In genomic region chr3:65039754-65040210, GRCh38 we compare ENCODE assay signal across 18 cellular contexts.
DNase-seq lines count a peak whose midpoint lies in the region; ATAC-seq, FAIRE-seq and TF ChIP-seq lines count a peak whose summit lies in the region.
"Had no signal": no experiment of that assay in that cellular context is flagged by ENCODE, and none has a peak within 500 bp of the region (broad histone marks: within the 10 kb centered on the region; RNA-seq: fewer than 3 reads in every experiment).

No MANE protein-coding gene starts in this region.

- no peak overlapping the region for H2AFZ ChIP-seq in hepatocyte

- FAIRE-seq in small intestine (lab: Jason Lieb, UNC): no peak
- FAIRE-seq: endometrium, G401.6 had no signal

- no peaks in the 10 kb centered on the region for H3K36me3 ChIP-seq in HUES6 (ENCODE audit: control insufficient read depth, insufficient read depth, low read length)
- H3K36me3 ChIP-seq in adipocyte (ENCODE audit: control insufficient read depth, insufficient read depth, low read length, severe bottlenecking): no peaks in the 10 kb centered on the region
- H3K36me3 ChIP-seq in hepatocyte (replicated peaks; ENCODE audit: insufficient read depth, low read depth): no peaks in the 10 kb centered on the region
- no peaks in the 10 kb centered on the region for H3K36me3 ChIP-seq in small intestine (ENCODE audit: control insufficient read depth in 2 of 2, insufficient read depth in 2 of 2, low read length in 2 of 2)
- H3K36me3 ChIP-seq: heart left ventricle, vagina had no signal

- no peaks in the 10 kb centered on the region for H3K27me3 ChIP-seq in HUES6 (ENCODE audit: control insufficient read depth, insufficient read depth, low read length)
- peaks cover 10% of the 10 kb centered on the region for H3K27me3 ChIP-seq in adipocyte (replicated peaks; ENCODE audit: control insufficient read depth, insufficient read depth, low read length)
- H3K27me3 ChIP-seq in hepatocyte: no peaks in the 10 kb centered on the region
- H3K27me3 ChIP-seq in small intestine (ENCODE audit: control insufficient read depth in 2 of 2, insufficient read depth in 2 of 2, low read length in 2 of 2): no peaks in the 10 kb centered on the region
- H3K27me3 ChIP-seq: heart left ventricle, vagina had no signal

- H3K4me2 ChIP-seq in hepatocyte: peak overlapping the region; percentile 17

- H3K27ac ChIP-seq in HUES6 (ENCODE audit: low read depth, low read length): no peak overlapping the region
- peak overlapping the region; percentile 83 for H3K27ac ChIP-seq in hepatocyte
- no peak overlapping the region for H3K27ac ChIP-seq in small intestine (ENCODE audit: low read depth in 1 of 2, low read length in 1 of 2)
- no peak overlapping the region for H3K27ac ChIP-seq in substantia nigra (ENCODE audit: low read depth, low read length, poor library complexity, severe bottlenecking)
- H3K27ac ChIP-seq: heart left ventricle, vagina had no signal

- 32% methylated on average over 6 of the region's 6 CpGs for WGBS in hepatocyte (ENCODE audit: low lambda C conversion rate, missing lambda C conversion rate)
- WGBS in small intestine, 3 donors: 59 to 80% (median 64%) methylated on average over 6 of the region's 6 CpGs

- TF ChIP-seq CTCF in hepatocyte (IDR thresholded peaks at IDR 0.05; ENCODE audit: poor library complexity): no peak

- H3K9me3 ChIP-seq in HUES6 (ENCODE audit: control insufficient read depth, insufficient read depth, low read depth, low read length): no peaks in the 10 kb centered on the region
- H3K9me3 ChIP-seq in adipocyte (ENCODE audit: control insufficient read depth, low read length): no peaks in the 10 kb centered on the region
- no peaks in the 10 kb centered on the region for H3K9me3 ChIP-seq in hepatocyte (ENCODE audit: low read depth)
- H3K9me3 ChIP-seq in small intestine (ENCODE audit: control insufficient read depth, low read depth): no peaks in the 10 kb centered on the region
- H3K9me3 ChIP-seq: vagina had no signal

- ATAC-seq in HG03196 (IDR thresholded peaks at IDR 0.05; ENCODE audit: unreplicated experiment): no peak
- ATAC-seq: heart left ventricle; natural killer cell treated with Interleukin-12 subunit alpha and Interleukin-12 subunit beta and Interleukin-15 and Interleukin-18, amount 100 ng/mL, for 72 hours had no signal

- no peaks in the 10 kb centered on the region for H3K79me2 ChIP-seq in hepatocyte

- H4K20me1 ChIP-seq in hepatocyte (ENCODE audit: insufficient read depth, poor library complexity, severe bottlenecking): no peaks in the 10 kb centered on the region

- no peaks in the 10 kb centered on the region for H3K9me2 ChIP-seq in hepatocyte (replicated peaks; ENCODE audit: insufficient read depth)

- H3K4me3 ChIP-seq in HUES6 (ENCODE audit: low read depth, low read length) (no peak overlapping the region), adipocyte (ENCODE audit: low read length) (no peak overlapping the region), hepatocyte (no peak overlapping the region), small intestine (ENCODE audit: low read depth in 1 of 2, low read length in 2 of 2) (no peak overlapping the region)
- H3K4me3 ChIP-seq: heart left ventricle, vagina had no signal

- peaks cover 7% of the 10 kb centered on the region; the same call in 1 of the 2 replicates for H3K4me1 ChIP-seq in HUES6 (ENCODE audit: control insufficient read depth, insufficient read depth, low read length)
- H3K4me1 ChIP-seq in adipocyte (ENCODE audit: control insufficient read depth, insufficient read depth, low read length): peaks cover 10% of the 10 kb centered on the region
- H3K4me1 ChIP-seq in hepatocyte (ENCODE audit: insufficient read depth): peaks cover 3% of the 10 kb centered on the region
- H3K4me1 ChIP-seq in small intestine (ENCODE audit: control insufficient read depth in 2 of 2, insufficient read depth in 1 of 2, low read depth in 1 of 2, low read length in 1 of 2): no peaks in the 10 kb centered on the region
- H3K4me1 ChIP-seq: vagina had no signal

- DNase-seq in adipocyte (ENCODE audit: low read depth) (peak; percentile 3), hepatocyte (ENCODE audit: low spot score) (peak; percentile 82), small intestine (peak; percentile 8), LoVo (ENCODE audit: low spot score) (no peak), substantia nigra (lab: John Stamatoyannopoulos, UW) (no peak)
- DNase-seq: activated CD4-positive, alpha-beta T cell treated with anti-CD3 and anti-CD28 coated beads, Interleukin-2, amount 50 U/mL, for 48 hours; heart left ventricle; NCI-H187; NCI-H69; right cardiac atrium; RPMI8226; stimulated activated naive CD4-positive, alpha-beta T cell had no signal

- H3K9ac ChIP-seq in HUES6 (ENCODE audit: low read length) (peak overlapping the region; percentile 45), adipocyte (ENCODE audit: low read length) (no peak overlapping the region)

Comparison
In these comparisons a context has a peak if more than half of its experiments do, and no peak if none do; other contexts are left out.
1. DNase-seq: peak in adipocyte (single experiment), hepatocyte (single experiment) and small intestine (single experiment); none in LoVo (single experiment) and substantia nigra (0 of 49).